ENCODE assay signal across 16 cellular contexts in the genomic region with DNA sequence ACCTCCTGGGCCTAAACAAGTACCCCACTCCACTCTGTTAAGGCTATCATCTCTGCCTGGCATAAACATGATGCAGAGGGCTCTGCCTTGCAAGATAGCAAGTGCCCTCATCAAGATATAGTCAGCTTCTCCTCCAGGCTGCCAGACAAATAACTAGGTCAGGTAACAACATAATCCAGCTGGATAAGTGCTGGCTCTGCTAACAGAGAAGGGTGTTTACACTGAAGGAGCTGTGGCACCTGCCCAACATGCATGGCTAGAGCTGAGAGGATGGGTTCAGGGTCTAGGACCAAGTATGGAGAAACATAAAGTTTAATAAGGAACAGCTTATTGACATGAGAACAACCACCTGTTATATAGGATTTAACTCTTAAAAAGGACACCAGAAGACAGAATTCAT. TPM values are rescaled to one million over a fixed set of nuclear protein-coding genes. Genes with fewer than 3 reads are reported as not detected.
A peak's percentile ranks its signal among the peaks of the same experiment; 100 is the strongest.
DNase-seq lines count a peak whose midpoint lies in the region.
"Had no signal": no experiment of that assay in that cellular context is flagged by ENCODE, and none has a peak within 500 bp of the region (broad histone marks: within the 10 kb centered on the region; RNA-seq: fewer than 3 reads in every experiment).

No MANE protein-coding gene starts in this region.

- no peak overlapping the region for H2BK120ac ChIP-seq in mesendoderm (ENCODE audit: low read depth, low read length)

- no peak overlapping the region for H3K4me2 ChIP-seq in mesendoderm (ENCODE audit: low read length)

- H3K36me3 Mint-ChIP-seq in immature natural killer cell: no peaks in the 10 kb centered on the region

- H2BK15ac ChIP-seq in mesendoderm (replicated peaks; ENCODE audit: low read depth): no peak overlapping the region

- H3K4ac ChIP-seq in mesendoderm (ENCODE audit: low read depth, low read length): no peak overlapping the region

- no peak overlapping the region for H4K5ac ChIP-seq in mesendoderm (ENCODE audit: low read length)

- no peaks in the 10 kb centered on the region for H3K4me1 Mint-ChIP-seq in immature natural killer cell

- no peak overlapping the region for H3K23ac ChIP-seq in mesendoderm (ENCODE audit: low read length)

- no peak overlapping the region for H3K18ac ChIP-seq in mesendoderm (ENCODE audit: low read length)

- no peak overlapping the region for H3K4me3 Mint-ChIP-seq in immature natural killer cell

- no peak overlapping the region for H2AK5ac ChIP-seq in mesendoderm (ENCODE audit: low read length)

- no peak overlapping the region for H3K56ac ChIP-seq in mesendoderm (ENCODE audit: low read length)

- DNase-seq in D341Med (ENCODE audit: low spot score) (peak; percentile 39), DMS79 (lab: John Stamatoyannopoulos, UW) (peak; percentile 62), NCI-H69 (lab: John Stamatoyannopoulos, UW) (peak; percentile 35), mesendoderm (peak; percentile 8), nucleus accumbens (lab: John Stamatoyannopoulos, UW) (no peak), midbrain (lab: John Stamatoyannopoulos, UW) (no peak), immature natural killer cell (no peak)
- DNase-seq: BE2C, GDM1, Karpas-422, MV-4-11, NCI-H1417 treated with DMSO at 0.1 percent for 48 hours, NCI-H187 treated with DMSO at 0.1 percent for 48 hours, NCI-H2107, NCI-H345, Peyer's patch had no signal

- no peaks in the 10 kb centered on the region for H3K36me3 ChIP-seq in mesendoderm (ENCODE audit: control insufficient read depth, insufficient read depth, low read length)
- H3K36me3 ChIP-seq: BE2C, Peyer's patch had no signal

- no peaks in the 10 kb centered on the region for H3K79me2 ChIP-seq in mesendoderm (ENCODE audit: control insufficient read depth, insufficient read depth, low read length)

- H3K9me3 Mint-ChIP-seq in immature natural killer cell: peaks cover 5 to 19% (median 13%) of the 10 kb centered on the region in 6 donors

- H2BK5ac ChIP-seq in mesendoderm (ENCODE audit: low read length): no peak overlapping the region

- no peaks in the 10 kb centered on the region for H3K27me3 ChIP-seq in mesendoderm (ENCODE audit: insufficient read depth, low read length, poor library complexity)
- H3K27me3 ChIP-seq: BE2C, Peyer's patch had no signal

- H3K79me1 ChIP-seq in mesendoderm (ENCODE audit: low read length): no peaks in the 10 kb centered on the region

- H4K8ac ChIP-seq in mesendoderm (ENCODE audit: low read depth, low read length): no peak overlapping the region

- H3K27ac ChIP-seq in mesendoderm (ENCODE audit: low read depth, low read length): no peak overlapping the region
- H3K27ac ChIP-seq: Peyer's patch had no signal

- H3K9ac ChIP-seq in mesendoderm (ENCODE audit: low read length): no peak overlapping the region

- H3K27ac Mint-ChIP-seq in immature natural killer cell: no peak overlapping the region

- H3K4me1 ChIP-seq in mesendoderm (ENCODE audit: control insufficient read depth, low read depth, low read length): no peaks in the 10 kb centered on the region
- H3K4me1 ChIP-seq: BE2C, Peyer's patch had no signal

- H3K4me3 ChIP-seq in mesendoderm (ENCODE audit: low read length): no peak overlapping the region
- H3K4me3 ChIP-seq: Peyer's patch had no signal

- H3K27me3 Mint-ChIP-seq in immature natural killer cell (ENCODE audit: low read depth in 3 of 3): no peaks in the 10 kb centered on the region

RNA-seq across cellular contexts. Expression of a gene that starts 42.8 kb away (rescaled TPM):
- 5.1 TPM for polyA plus RNA-seq in mesendoderm (2013, experiment 1 of 2)
- 4.7 TPM for polyA plus RNA-seq in mesendoderm (2013, experiment 2 of 2)
- not detected for polyA plus RNA-seq in immature natural killer cell

Comparison
In these comparisons a context has a peak if more than half of its experiments do, and no peak if none do; other contexts are left out.
1. DNase-seq: peak in D341Med (single experiment), DMS79 (single experiment), NCI-H69 (single experiment) and mesendoderm (single experiment); none in nucleus accumbens (0 of 56), midbrain (single experiment) and immature natural killer cell (0 of 3).